Comparison of ENCODE assay signal across 17 cellular contexts in genomic region chr16:86427327-86427935, GRCh38.
"Had no signal": no experiment of that assay in that cellular context is flagged by ENCODE, and none has a peak within 500 bp of the region (broad histone marks: within the 10 kb centered on the region; RNA-seq: fewer than 3 reads in every experiment).

No MANE protein-coding gene starts in this region.

- H3K36me3 Mint-ChIP-seq: activated CD8-positive, alpha-beta memory T cell treated with anti-CD3 and anti-CD28 coated beads, Interleukin-2, amount 10 ng/mL, durations not matched to agents 7 days and 5 days; natural killer cell had no signal

- H3K27ac Mint-ChIP-seq: activated CD8-positive, alpha-beta memory T cell treated with anti-CD3 and anti-CD28 coated beads, Interleukin-2, amount 10 ng/mL, durations not matched to agents 7 days and 5 days; activated naive CD4-positive, alpha-beta T cell treated with anti-CD3 and anti-CD28 coated beads for 36 hours; activated naive CD8-positive, alpha-beta T cell treated with anti-CD3 and anti-CD28 coated beads, Interleukin-2, amount 50 U/mL, for 24 hours; activated T-helper 2 cell treated with anti-CD3 and anti-CD28 coated beads, Interferon-gamma antibody, Interleukin-2, Interleukin-4, amounts not matched to agents 10 μg/mL and 5 μg/mL and 100 μg/mL, durations not matched to agents 14 hours and 24 hours and 36 hours; endodermal cell; natural killer cell; stimulated activated naive CD8-positive, alpha-beta T cell treated with anti-CD3 and anti-CD28 coated beads, Interleukin-15, amount 100 ng/mL, for 72 hours; T-helper 1 cell treated with Interleukin-12 subunit alpha and Interleukin-12 subunit beta and Interleukin-4 antibody, amounts not matched to agents 30 μg/mL and 1 μg/mL, for 36 hours had no signal

- H3K27me3 Mint-ChIP-seq: activated CD8-positive, alpha-beta memory T cell treated with anti-CD3 and anti-CD28 coated beads, Interleukin-2, amount 10 ng/mL, durations not matched to agents 7 days and 5 days; activated naive CD8-positive, alpha-beta T cell treated with anti-CD3 and anti-CD28 coated beads, Interleukin-2, amount 50 U/mL, for 24 hours; stimulated activated naive CD8-positive, alpha-beta T cell treated with anti-CD3 and anti-CD28 coated beads, Interleukin-15, amount 100 ng/mL, for 72 hours had no signal

- H3K36me3 ChIP-seq: right atrium auricular region, WERI-Rb-1 had no signal

- H3K27ac ChIP-seq: dorsolateral prefrontal cortex, right atrium auricular region, testis, WERI-Rb-1 had no signal

- H3K27me3 ChIP-seq: right atrium auricular region, testis had no signal

- H3K4me3 Mint-ChIP-seq: activated CD8-positive, alpha-beta memory T cell treated with anti-CD3 and anti-CD28 coated beads, Interleukin-2, amount 10 ng/mL, durations not matched to agents 7 days and 5 days; activated naive CD4-positive, alpha-beta T cell treated with anti-CD3 and anti-CD28 coated beads for 36 hours; activated naive CD8-positive, alpha-beta T cell treated with anti-CD3 and anti-CD28 coated beads, Interleukin-2, amount 50 U/mL, for 24 hours; endodermal cell; natural killer cell; stimulated activated naive CD8-positive, alpha-beta T cell treated with anti-CD3 and anti-CD28 coated beads, Interleukin-15, amount 100 ng/mL, for 72 hours; T-helper 1 cell treated with Interleukin-12 subunit alpha and Interleukin-12 subunit beta and Interleukin-4 antibody, amounts not matched to agents 30 μg/mL and 1 μg/mL, for 36 hours had no signal

- H3K9me3 Mint-ChIP-seq: activated naive CD4-positive, alpha-beta T cell treated with anti-CD3 and anti-CD28 coated beads for 36 hours; activated naive CD8-positive, alpha-beta T cell treated with anti-CD3 and anti-CD28 coated beads, Interleukin-2, amount 50 U/mL, for 24 hours; activated T-helper 2 cell treated with anti-CD3 and anti-CD28 coated beads, Interferon-gamma antibody, Interleukin-2, Interleukin-4, amounts not matched to agents 10 μg/mL and 5 μg/mL and 100 μg/mL, durations not matched to agents 14 hours and 24 hours and 36 hours; endodermal cell; natural killer cell; stimulated activated naive CD8-positive, alpha-beta T cell treated with anti-CD3 and anti-CD28 coated beads, Interleukin-15, amount 100 ng/mL, for 72 hours; T-helper 1 cell treated with Interleukin-12 subunit alpha and Interleukin-12 subunit beta and Interleukin-4 antibody, amounts not matched to agents 30 μg/mL and 1 μg/mL, for 36 hours had no signal

- DNase-seq: activated CD4-positive, alpha-beta T cell treated with anti-CD3 and anti-CD28 coated beads, Interleukin-2, amount 50 U/mL, for 48 hours; activated CD8-positive, alpha-beta memory T cell treated with anti-CD3 and anti-CD28 coated beads, Interleukin-2, amount 10 ng/mL, durations not matched to agents 7 days and 5 days; activated naive CD4-positive, alpha-beta T cell treated with anti-CD3 and anti-CD28 coated beads for 36 hours; activated naive CD8-positive, alpha-beta T cell treated with anti-CD3 and anti-CD28 coated beads, Interleukin-2, amount 50 U/mL, for 24 hours; activated T-cell treated with anti-CD3 and anti-CD28 coated beads, Interleukin-2, amount 50 U/mL, for 1 hour; dorsolateral prefrontal cortex; endodermal cell; left colon; natural killer cell; occipital lobe; stimulated activated naive CD8-positive, alpha-beta T cell treated with anti-CD3 and anti-CD28 coated beads, Interleukin-15, amount 100 ng/mL, for 72 hours; testis; WERI-Rb-1 had no signal

- H3K9me3 ChIP-seq: testis had no signal

- H3K4me3 ChIP-seq: dorsolateral prefrontal cortex, lung, right atrium auricular region, testis had no signal

- H3K4me1 ChIP-seq: right atrium auricular region, testis had no signal

- ATAC-seq: activated CD8-positive, alpha-beta memory T cell treated with anti-CD3 and anti-CD28 coated beads, Interleukin-2, amount 10 ng/mL, durations not matched to agents 7 days and 5 days; activated naive CD8-positive, alpha-beta T cell treated with anti-CD3 and anti-CD28 coated beads, Interleukin-2, amount 50 U/mL, for 24 hours; left colon; natural killer cell; stimulated activated naive CD8-positive, alpha-beta T cell treated with anti-CD3 and anti-CD28 coated beads, Interleukin-15, amount 100 ng/mL, for 72 hours had no signal

- H3K4me1 Mint-ChIP-seq: activated CD8-positive, alpha-beta memory T cell treated with anti-CD3 and anti-CD28 coated beads, Interleukin-2, amount 10 ng/mL, durations not matched to agents 7 days and 5 days; activated naive CD8-positive, alpha-beta T cell treated with anti-CD3 and anti-CD28 coated beads, Interleukin-2, amount 50 U/mL, for 24 hours; natural killer cell; stimulated activated naive CD8-positive, alpha-beta T cell treated with anti-CD3 and anti-CD28 coated beads, Interleukin-15, amount 100 ng/mL, for 72 hours had no signal
